Comparison of ENCODE assay signal across 1 cellular context in the genomic region with DNA sequence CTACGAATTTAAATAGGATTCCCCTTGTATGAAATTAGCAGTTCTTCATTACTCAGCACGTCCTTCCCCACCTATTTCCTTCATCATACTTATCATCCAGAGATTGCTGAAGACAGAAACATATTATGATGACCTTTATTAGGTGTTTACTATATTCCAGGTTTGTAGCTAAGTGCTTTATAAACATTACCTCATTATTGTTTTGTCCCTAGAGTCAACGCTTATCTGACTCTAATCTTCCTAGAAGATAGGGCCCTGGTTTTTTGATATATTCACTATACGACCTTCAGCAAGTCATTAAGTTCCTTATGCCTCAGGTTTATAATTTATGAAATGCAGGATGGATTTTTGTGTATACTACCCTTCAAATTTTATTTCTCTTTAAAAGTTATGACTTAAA.
TF ChIP-seq lines count a peak whose summit lies in the region.

No MANE protein-coding gene starts in this region.

TF ChIP-seq in HEK293, 187 proteins besides CTCF, POLR2A, EP300 and RAD21 (continued from another document):
- TF ChIP-seq, protein P1, sequence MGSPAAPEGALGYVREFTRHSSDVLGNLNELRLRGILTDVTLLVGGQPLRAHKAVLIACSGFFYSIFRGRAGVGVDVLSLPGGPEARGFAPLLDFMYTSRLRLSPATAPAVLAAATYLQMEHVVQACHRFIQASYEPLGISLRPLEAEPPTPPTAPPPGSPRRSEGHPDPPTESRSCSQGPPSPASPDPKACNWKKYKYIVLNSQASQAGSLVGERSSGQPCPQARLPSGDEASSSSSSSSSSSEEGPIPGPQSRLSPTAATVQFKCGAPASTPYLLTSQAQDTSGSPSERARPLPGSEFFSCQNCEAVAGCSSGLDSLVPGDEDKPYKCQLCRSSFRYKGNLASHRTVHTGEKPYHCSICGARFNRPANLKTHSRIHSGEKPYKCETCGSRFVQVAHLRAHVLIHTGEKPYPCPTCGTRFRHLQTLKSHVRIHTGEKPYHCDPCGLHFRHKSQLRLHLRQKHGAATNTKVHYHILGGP (tag by site-specific recombination; IDR thresholded peaks at IDR 0.05) = peak; percentile 94
- TF ChIP-seq, protein P2, sequence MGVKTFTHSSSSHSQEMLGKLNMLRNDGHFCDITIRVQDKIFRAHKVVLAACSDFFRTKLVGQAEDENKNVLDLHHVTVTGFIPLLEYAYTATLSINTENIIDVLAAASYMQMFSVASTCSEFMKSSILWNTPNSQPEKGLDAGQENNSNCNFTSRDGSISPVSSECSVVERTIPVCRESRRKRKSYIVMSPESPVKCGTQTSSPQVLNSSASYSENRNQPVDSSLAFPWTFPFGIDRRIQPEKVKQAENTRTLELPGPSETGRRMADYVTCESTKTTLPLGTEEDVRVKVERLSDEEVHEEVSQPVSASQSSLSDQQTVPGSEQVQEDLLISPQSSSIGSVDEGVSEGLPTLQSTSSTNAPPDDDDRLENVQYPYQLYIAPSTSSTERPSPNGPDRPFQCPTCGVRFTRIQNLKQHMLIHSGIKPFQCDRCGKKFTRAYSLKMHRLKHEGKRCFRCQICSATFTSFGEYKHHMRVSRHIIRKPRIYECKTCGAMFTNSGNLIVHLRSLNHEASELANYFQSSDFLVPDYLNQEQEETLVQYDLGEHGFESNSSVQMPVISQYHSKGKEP (tag by site-specific recombination; IDR thresholded peaks at IDR 0.05) = no peak
- TF ChIP-seq ZFP69B (tag by site-specific recombination; IDR thresholded peaks at IDR 0.05) (no peak), ZNF114 (tag by site-specific recombination; IDR thresholded peaks at IDR 0.05) (no peak), ZBTB6 (tag by site-specific recombination; IDR thresholded peaks at IDR 0.05) (no peak), ZNF366 (tag by site-specific recombination; conservative IDR thresholded peaks at IDR 0.05) (0 out of 2 replicates have a peak, but pooled peaks have one; percentile 31), OSR2 (tag by site-specific recombination; IDR thresholded peaks at IDR 0.05) (peak; percentile 27; the same call in 1 of the 2 replicates), ZNF239 (tag by site-specific recombination; IDR thresholded peaks at IDR 0.05) (no peak), KLF16 (tag by site-specific recombination; IDR thresholded peaks at IDR 0.05) (no peak), ZNF184 (tag by site-specific recombination; IDR thresholded peaks at IDR 0.05) (no peak), HOXC10 (CRISPR knock-in tag; IDR thresholded peaks at IDR 0.05) (no peak), ZNF354C (tag by site-specific recombination; IDR thresholded peaks at IDR 0.05; ENCODE audit: borderline replicate concordance, low read depth) (no peak), ZNF529 (tag by site-specific recombination; IDR thresholded peaks at IDR 0.05; ENCODE audit: insufficient replicate concordance) (no peak), ZNF10 (tag by site-specific recombination; IDR thresholded peaks at IDR 0.05) (no peak), SALL2 (tag by site-specific recombination; IDR thresholded peaks at IDR 0.05; ENCODE audit: borderline replicate concordance) (no peak), SP3 (tag by site-specific recombination; IDR thresholded peaks at IDR 0.05) (no peak), ZNF670 (tag by site-specific recombination; IDR thresholded peaks at IDR 0.05; ENCODE audit: low read depth) (no peak), ZNF530 (tag by site-specific recombination; IDR thresholded peaks at IDR 0.05; ENCODE audit: low read depth) (no peak), ZNF488 (tag by site-specific recombination; IDR thresholded peaks at IDR 0.05) (no peak), RBAK (tag by site-specific recombination; IDR thresholded peaks at IDR 0.05) (no peak), BCL11B (tag by site-specific recombination; IDR thresholded peaks at IDR 0.05; ENCODE audit: low read depth) (no peak), ZNF341 (tag by site-specific recombination; IDR thresholded peaks at IDR 0.05; ENCODE audit: low read depth) (no peak), ZNF416 (tag by site-specific recombination; IDR thresholded peaks at IDR 0.05) (no peak), KLF10 (tag by site-specific recombination; IDR thresholded peaks at IDR 0.05) (no peak)
- TF ChIP-seq, protein P3, sequence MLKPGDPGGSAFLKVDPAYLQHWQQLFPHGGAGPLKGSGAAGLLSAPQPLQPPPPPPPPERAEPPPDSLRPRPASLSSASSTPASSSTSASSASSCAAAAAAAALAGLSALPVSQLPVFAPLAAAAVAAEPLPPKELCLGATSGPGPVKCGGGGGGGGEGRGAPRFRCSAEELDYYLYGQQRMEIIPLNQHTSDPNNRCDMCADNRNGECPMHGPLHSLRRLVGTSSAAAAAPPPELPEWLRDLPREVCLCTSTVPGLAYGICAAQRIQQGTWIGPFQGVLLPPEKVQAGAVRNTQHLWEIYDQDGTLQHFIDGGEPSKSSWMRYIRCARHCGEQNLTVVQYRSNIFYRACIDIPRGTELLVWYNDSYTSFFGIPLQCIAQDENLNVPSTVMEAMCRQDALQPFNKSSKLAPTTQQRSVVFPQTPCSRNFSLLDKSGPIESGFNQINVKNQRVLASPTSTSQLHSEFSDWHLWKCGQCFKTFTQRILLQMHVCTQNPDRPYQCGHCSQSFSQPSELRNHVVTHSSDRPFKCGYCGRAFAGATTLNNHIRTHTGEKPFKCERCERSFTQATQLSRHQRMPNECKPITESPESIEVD (tag by site-specific recombination; IDR thresholded peaks at IDR 0.05) = peak; percentile 33; the same call in 1 of the 2 replicates
- TF ChIP-seq, protein P4, sequence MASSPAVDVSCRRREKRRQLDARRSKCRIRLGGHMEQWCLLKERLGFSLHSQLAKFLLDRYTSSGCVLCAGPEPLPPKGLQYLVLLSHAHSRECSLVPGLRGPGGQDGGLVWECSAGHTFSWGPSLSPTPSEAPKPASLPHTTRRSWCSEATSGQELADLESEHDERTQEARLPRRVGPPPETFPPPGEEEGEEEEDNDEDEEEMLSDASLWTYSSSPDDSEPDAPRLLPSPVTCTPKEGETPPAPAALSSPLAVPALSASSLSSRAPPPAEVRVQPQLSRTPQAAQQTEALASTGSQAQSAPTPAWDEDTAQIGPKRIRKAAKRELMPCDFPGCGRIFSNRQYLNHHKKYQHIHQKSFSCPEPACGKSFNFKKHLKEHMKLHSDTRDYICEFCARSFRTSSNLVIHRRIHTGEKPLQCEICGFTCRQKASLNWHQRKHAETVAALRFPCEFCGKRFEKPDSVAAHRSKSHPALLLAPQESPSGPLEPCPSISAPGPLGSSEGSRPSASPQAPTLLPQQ (tag by site-specific recombination; IDR thresholded peaks at IDR 0.05) = no peak
- TF ChIP-seq, protein P5, sequence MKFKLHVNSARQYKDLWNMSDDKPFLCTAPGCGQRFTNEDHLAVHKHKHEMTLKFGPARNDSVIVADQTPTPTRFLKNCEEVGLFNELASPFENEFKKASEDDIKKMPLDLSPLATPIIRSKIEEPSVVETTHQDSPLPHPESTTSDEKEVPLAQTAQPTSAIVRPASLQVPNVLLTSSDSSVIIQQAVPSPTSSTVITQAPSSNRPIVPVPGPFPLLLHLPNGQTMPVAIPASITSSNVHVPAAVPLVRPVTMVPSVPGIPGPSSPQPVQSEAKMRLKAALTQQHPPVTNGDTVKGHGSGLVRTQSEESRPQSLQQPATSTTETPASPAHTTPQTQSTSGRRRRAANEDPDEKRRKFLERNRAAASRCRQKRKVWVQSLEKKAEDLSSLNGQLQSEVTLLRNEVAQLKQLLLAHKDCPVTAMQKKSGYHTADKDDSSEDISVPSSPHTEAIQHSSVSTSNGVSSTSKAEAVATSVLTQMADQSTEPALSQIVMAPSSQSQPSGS (tag by site-specific recombination; IDR thresholded peaks at IDR 0.05; ENCODE audit: low read depth) = peak; percentile 73
